19 cellular contexts compared by ENCODE assay signal in genomic region chr14:78245238-78245637, GRCh38.
"Had no signal": no experiment of that assay in that cellular context is flagged by ENCODE, and none has a peak within 500 bp of the region (broad histone marks: within the 10 kb centered on the region; RNA-seq: fewer than 3 reads in every experiment).

No MANE protein-coding gene starts in this region.

- H3K27ac ChIP-seq: heart right ventricle, sigmoid colon, tibial artery, uterus had no signal

- DNase-seq: activated T-cell treated with anti-CD3 and anti-CD28 coated beads, Interleukin-2, amount 50 U/mL, for 1 hour; aorta; effector CD4-positive, alpha-beta T cell; foreskin fibroblast; heart right ventricle; islet precursor cell; natural killer cell; retina; sigmoid colon; stimulated activated CD4-positive, alpha-beta T cell treated with anti-CD3 and anti-CD28 coated beads, Interleukin-15, amount 100 ng/mL, for 24 hours; stimulated activated CD8-positive, alpha-beta memory T cell treated with anti-CD3 and anti-CD28 coated beads, Interleukin-4, amount 100 ng/mL, for 48 hours; stimulated activated naive CD4-positive, alpha-beta T cell treated with Interleukin-2 at 50 U/mL for 16 hours; T1000; tibial artery; uterus had no signal

- H3K9me3 ChIP-seq: heart right ventricle, sigmoid colon, tibial artery, uterus had no signal

- H3K4me1 ChIP-seq: heart right ventricle, sigmoid colon, tibial artery, uterus had no signal

- H3K36me3 ChIP-seq: heart right ventricle, sigmoid colon, tibial artery, uterus had no signal

- H3K4me2 ChIP-seq: smooth muscle cell had no signal

- H3K27me3 ChIP-seq: sigmoid colon, tibial artery, uterus had no signal

- ATAC-seq: activated naive CD4-positive, alpha-beta T cell treated with anti-CD3 and anti-CD28 coated beads, Interleukin-2, amount 50 U/mL, for 72 hours; activated T-helper 17 cell treated with anti-CD3 and anti-CD28 coated beads, Interleukin-2, amount 50 U/mL, for 72 hours; heart right ventricle; natural killer cell; WTC11 had no signal

- H3K4me3 ChIP-seq: heart right ventricle, sigmoid colon, smooth muscle cell, tibial artery, uterus had no signal
